ENCODE assay signal across 1 cellular context in genomic region chr4:94759767-94760211, GRCh38.
TF ChIP-seq lines count a peak whose summit lies in the region.

No MANE protein-coding gene starts in this region.

TF ChIP-seq in GM23338, 12 proteins besides CTCF, POLR2A, EP300 and RAD21 (continued from another document):
- TF ChIP-seq ZNF462 (CRISPR knock-in tag; IDR thresholded peaks at IDR 0.05) (no peak), EZH2 (IDR thresholded peaks at IDR 0.05; ENCODE audit: low read depth, unreplicated experiment) (no peak), NANOG (IDR thresholded peaks at IDR 0.05; ENCODE audit: borderline replicate concordance) (no peak), ETS1 (IDR thresholded peaks at IDR 0.05) (no peak), CREB1 (CRISPR knock-in tag; IDR thresholded peaks at IDR 0.05; ENCODE audit: low read depth) (no peak), POLR2AphosphoS5 (IDR thresholded peaks at IDR 0.05; ENCODE audit: low read depth) (no peak), ZNF114 (CRISPR knock-in tag; IDR thresholded peaks at IDR 0.05) (no peak), JUNB (IDR thresholded peaks at IDR 0.05; ENCODE audit: unreplicated experiment) (no peak), REST (IDR thresholded peaks at IDR 0.05; ENCODE audit: unreplicated experiment) (no peak)
TF ChIP-seq in GM23338: peak in this region for 0.
